In the genomic region with DNA sequence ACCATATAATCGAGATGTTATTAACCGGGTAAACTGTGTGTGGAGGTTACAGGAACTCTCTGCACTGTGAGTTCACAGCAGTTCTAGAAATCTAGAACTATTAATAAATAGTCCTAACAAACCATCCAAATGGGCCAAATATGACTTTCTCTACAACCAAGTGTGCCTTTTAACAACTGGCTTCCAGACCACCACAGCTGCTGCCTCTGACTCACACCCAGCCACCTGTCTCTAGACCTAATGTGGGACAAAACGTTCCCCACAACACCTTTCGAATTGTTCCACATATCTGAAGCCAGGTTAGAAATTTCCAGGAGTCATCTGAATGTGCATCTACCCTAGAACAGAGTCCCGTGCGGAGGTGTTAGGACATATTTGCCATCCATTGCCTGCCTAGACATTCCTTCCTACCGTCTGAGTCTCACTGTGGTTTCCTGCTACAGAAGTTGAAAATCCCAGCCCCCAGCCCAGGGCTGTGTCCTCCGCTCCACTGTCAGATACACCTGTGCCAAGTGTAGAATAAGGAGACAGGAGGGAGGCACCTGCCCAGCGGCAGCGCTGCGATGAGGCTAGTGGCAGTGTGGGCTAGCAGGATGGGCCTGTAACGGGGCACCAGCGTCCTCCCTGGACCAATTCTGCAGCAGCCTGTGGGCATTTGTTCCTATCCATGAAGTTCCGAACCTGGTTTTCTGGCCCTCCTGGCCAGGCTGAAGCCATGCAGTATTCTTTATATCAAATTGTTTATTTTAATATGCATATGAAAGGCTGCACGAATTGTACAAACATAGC, we compare ENCODE assay signal across 1 cellular context.
TF ChIP-seq lines count a peak whose summit lies in the region.

No MANE protein-coding gene starts in this region.

TF ChIP-seq in GM12878, 131 proteins besides CTCF, POLR2A, EP300 and RAD21 (continued from another document):
- TF ChIP-seq, protein P1, sequence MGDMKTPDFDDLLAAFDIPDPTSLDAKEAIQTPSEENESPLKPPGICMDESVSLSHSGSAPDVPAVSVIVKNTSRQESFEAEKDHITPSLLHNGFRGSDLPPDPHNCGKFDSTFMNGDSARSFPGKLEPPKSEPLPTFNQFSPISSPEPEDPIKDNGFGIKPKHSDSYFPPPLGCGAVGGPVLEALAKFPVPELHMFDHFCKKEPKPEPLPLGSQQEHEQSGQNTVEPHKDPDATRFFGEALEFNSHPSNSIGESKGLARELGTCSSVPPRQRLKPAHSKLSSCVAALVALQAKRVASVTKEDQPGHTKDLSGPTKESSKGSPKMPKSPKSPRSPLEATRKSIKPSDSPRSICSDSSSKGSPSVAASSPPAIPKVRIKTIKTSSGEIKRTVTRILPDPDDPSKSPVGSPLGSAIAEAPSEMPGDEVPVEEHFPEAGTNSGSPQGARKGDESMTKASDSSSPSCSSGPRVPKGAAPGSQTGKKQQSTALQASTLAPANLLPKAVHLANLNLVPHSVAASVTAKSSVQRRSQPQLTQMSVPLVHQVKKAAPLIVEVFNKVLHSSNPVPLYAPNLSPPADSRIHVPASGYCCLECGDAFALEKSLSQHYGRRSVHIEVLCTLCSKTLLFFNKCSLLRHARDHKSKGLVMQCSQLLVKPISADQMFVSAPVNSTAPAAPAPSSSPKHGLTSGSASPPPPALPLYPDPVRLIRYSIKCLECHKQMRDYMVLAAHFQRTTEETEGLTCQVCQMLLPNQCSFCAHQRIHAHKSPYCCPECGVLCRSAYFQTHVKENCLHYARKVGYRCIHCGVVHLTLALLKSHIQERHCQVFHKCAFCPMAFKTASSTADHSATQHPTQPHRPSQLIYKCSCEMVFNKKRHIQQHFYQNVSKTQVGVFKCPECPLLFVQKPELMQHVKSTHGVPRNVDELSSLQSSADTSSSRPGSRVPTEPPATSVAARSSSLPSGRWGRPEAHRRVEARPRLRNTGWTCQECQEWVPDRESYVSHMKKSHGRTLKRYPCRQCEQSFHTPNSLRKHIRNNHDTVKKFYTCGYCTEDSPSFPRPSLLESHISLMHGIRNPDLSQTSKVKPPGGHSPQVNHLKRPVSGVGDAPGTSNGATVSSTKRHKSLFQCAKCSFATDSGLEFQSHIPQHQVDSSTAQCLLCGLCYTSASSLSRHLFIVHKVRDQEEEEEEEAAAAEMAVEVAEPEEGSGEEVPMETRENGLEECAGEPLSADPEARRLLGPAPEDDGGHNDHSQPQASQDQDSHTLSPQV (IDR thresholded peaks at IDR 0.05), result no peak
